In the genomic region with DNA sequence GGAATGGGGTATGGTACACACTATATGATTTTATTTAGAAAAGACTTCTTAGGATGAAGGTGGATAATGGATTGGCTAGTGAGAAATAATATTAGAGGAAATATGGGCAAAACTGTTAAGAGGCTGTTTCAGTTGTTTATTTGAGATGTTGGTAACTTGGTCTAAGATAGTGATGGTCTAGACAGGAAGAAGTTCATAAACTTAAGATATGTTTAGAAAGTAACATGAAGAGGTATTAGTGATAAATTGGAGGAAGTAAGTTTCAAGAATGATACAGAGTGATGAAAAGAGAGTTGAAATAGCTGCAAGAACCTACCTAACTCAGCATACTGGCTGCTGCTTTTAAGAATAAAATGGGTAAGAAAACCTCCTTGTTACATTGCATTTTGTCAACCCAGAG, we compare ENCODE assay signal across 23 cellular contexts. TPM values are rescaled to one million over a fixed set of nuclear protein-coding genes. Genes with fewer than 3 reads are reported as not detected.
DNase-seq lines count a peak whose midpoint lies in the region; ATAC-seq, FAIRE-seq and TF ChIP-seq lines count a peak whose summit lies in the region.
"Had no signal": no experiment of that assay in that cellular context is flagged by ENCODE, and none has a peak within 500 bp of the region (broad histone marks: within the 10 kb centered on the region; RNA-seq: fewer than 3 reads in every experiment).

No MANE protein-coding gene starts in this region.

- H3K4me3 Mint-ChIP-seq in activated CD4-positive, alpha-beta T cell treated with anti-CD3 and anti-CD28 coated beads for 36 hours = no peak overlapping the region
- no peak overlapping the region for H3K4me3 Mint-ChIP-seq in activated CD4-positive, alpha-beta T cell treated with anti-CD3 and anti-CD28 coated beads, Interleukin-2, amount 10 ng/mL, durations not matched to agents 7 days and 5 days
- H3K4me3 Mint-ChIP-seq in activated CD4-positive, alpha-beta memory T cell treated with anti-CD3 and anti-CD28 coated beads, Interleukin-2, amount 10 ng/mL, durations not matched to agents 7 days and 5 days = peak overlapping the region; percentile 0
- peak overlapping the region in 8 of 10 donors; percentile 6 to 57 (median 30) for H3K4me3 Mint-ChIP-seq in naive thymus-derived CD8-positive, alpha-beta T cell
- H3K4me3 Mint-ChIP-seq: type B pancreatic cell had no signal

- POLR2A ChIA-PET in activated CD4-positive, alpha-beta T cell treated with anti-CD3 and anti-CD28 coated beads for 36 hours (lab: Charles Lee) = no interaction called here
- POLR2A ChIA-PET in activated CD4-positive, alpha-beta T cell treated with anti-CD3 and anti-CD28 coated beads, Interleukin-2, amount 10 ng/mL, durations not matched to agents 7 days and 5 days (lab: Charles Lee) = no interaction called here
- POLR2A ChIA-PET in activated CD4-positive, alpha-beta memory T cell treated with anti-CD3 and anti-CD28 coated beads, Interleukin-2, amount 10 ng/mL, durations not matched to agents 7 days and 5 days (lab: Charles Lee) = interaction anchor here (0.9 to 12.5 kb wide), 7 partner anchors 7 to 109 kb away, joined by 3 to 512 read pairs (median 3); partner anchors contain the start of gene PTPRC
- POLR2A ChIA-PET in naive thymus-derived CD8-positive, alpha-beta T cell (lab: Charles Lee) = interaction anchor here (1.0 to 1.5 kb wide), 3 partner anchors 7 to 19 kb away, joined by 3 to 4 read pairs (median 4); no protein-coding TSS in a partner anchor

- no peak overlapping the region for H3K27ac ChIP-seq in left ventricle myocardium inferior (replicated peaks)
- H3K27ac ChIP-seq: foreskin keratinocyte, HL-60, stomach had no signal

- DNase-seq in activated CD4-positive, alpha-beta T cell treated with anti-CD3 and anti-CD28 coated beads for 36 hours = no peak
- no peak for DNase-seq in activated CD4-positive, alpha-beta T cell treated with anti-CD3 and anti-CD28 coated beads, Interleukin-2, amount 10 ng/mL, durations not matched to agents 7 days and 5 days
- DNase-seq in GM18507 (ENCODE audit: extremely low spot score, insufficient read length, low read depth) (no peak), left ventricle myocardium inferior (no peak)
- no peak for DNase-seq in activated CD4-positive, alpha-beta memory T cell treated with anti-CD3 and anti-CD28 coated beads, Interleukin-2, amount 10 ng/mL, durations not matched to agents 7 days and 5 days
- DNase-seq in naive thymus-derived CD8-positive, alpha-beta T cell = no peak
- no peak for DNase-seq in central memory CD4-positive, alpha-beta T cell
- DNase-seq: activated CD4-positive, CD25-positive, alpha-beta regulatory T cell treated with anti-CD3 and anti-CD28 coated beads, Interleukin-2, amount 50 U/mL, for 72 hours; foreskin keratinocyte; GDM1; H7; hippocampal formation; kidney; mesenchymal stem cell; MM.1S; NCI-H748 treated with DMSO at 0.1 percent for 48 hours; SHP77 treated with DMSO at 0.1 percent for 48 hours; stomach had no signal

- H3K27me3 Mint-ChIP-seq in activated CD4-positive, alpha-beta T cell treated with anti-CD3 and anti-CD28 coated beads for 36 hours = no peaks in the 10 kb centered on the region
- H3K27me3 Mint-ChIP-seq in activated CD4-positive, alpha-beta T cell treated with anti-CD3 and anti-CD28 coated beads, Interleukin-2, amount 10 ng/mL, durations not matched to agents 7 days and 5 days = no peaks in the 10 kb centered on the region
- H3K27me3 Mint-ChIP-seq in activated CD4-positive, alpha-beta memory T cell treated with anti-CD3 and anti-CD28 coated beads, Interleukin-2, amount 10 ng/mL, durations not matched to agents 7 days and 5 days = no peaks in the 10 kb centered on the region
- no peaks in the 10 kb centered on the region for H3K27me3 Mint-ChIP-seq in naive thymus-derived CD8-positive, alpha-beta T cell
- H3K27me3 Mint-ChIP-seq: type B pancreatic cell had no signal

- CTCF ChIA-PET in activated CD4-positive, alpha-beta T cell treated with anti-CD3 and anti-CD28 coated beads for 36 hours (lab: Charles Lee) = interaction anchor here (3.1 kb wide), 1 partner anchor 8 kb away, joined by 14 read pairs; no protein-coding TSS in a partner anchor
- CTCF ChIA-PET in activated CD4-positive, alpha-beta T cell treated with anti-CD3 and anti-CD28 coated beads, Interleukin-2, amount 10 ng/mL, durations not matched to agents 7 days and 5 days (lab: Charles Lee) = interaction anchor here (0.8 kb wide), 1 partner anchor 22 kb away, joined by 3 read pairs; no protein-coding TSS in a partner anchor
- CTCF ChIA-PET in activated CD4-positive, alpha-beta memory T cell treated with anti-CD3 and anti-CD28 coated beads, Interleukin-2, amount 10 ng/mL, durations not matched to agents 7 days and 5 days (lab: Charles Lee) = no interaction called here

- peak overlapping the region; percentile 30 for H3K27ac Mint-ChIP-seq in activated CD4-positive, alpha-beta T cell treated with anti-CD3 and anti-CD28 coated beads for 36 hours
- H3K27ac Mint-ChIP-seq in activated CD4-positive, alpha-beta T cell treated with anti-CD3 and anti-CD28 coated beads, Interleukin-2, amount 10 ng/mL, durations not matched to agents 7 days and 5 days = no peak overlapping the region
- H3K27ac Mint-ChIP-seq in activated CD4-positive, alpha-beta memory T cell treated with anti-CD3 and anti-CD28 coated beads, Interleukin-2, amount 10 ng/mL, durations not matched to agents 7 days and 5 days = peak overlapping the region; percentile 81
- peak overlapping the region; percentile 70 to 98 (median 92) for H3K27ac Mint-ChIP-seq in naive thymus-derived CD8-positive, alpha-beta T cell
- H3K27ac Mint-ChIP-seq: type B pancreatic cell had no signal

- no peak for TF ChIP-seq CTCF in left ventricle myocardium inferior (IDR thresholded peaks at IDR 0.05; ENCODE audit: borderline replicate concordance)

- ATAC-seq in activated CD4-positive, alpha-beta T cell treated with anti-CD3 and anti-CD28 coated beads for 36 hours = no peak
- ATAC-seq in naive thymus-derived CD8-positive, alpha-beta T cell = peak in 1 of 2 donors; percentile 35
- no peak for ATAC-seq in HG03354 (IDR thresholded peaks at IDR 0.05; ENCODE audit: poor library complexity, severe bottlenecking, unreplicated experiment)
- ATAC-seq: foreskin keratinocyte had no signal

- FAIRE-seq in GM18507 (lab: Jason Lieb, UNC) = peak; percentile 58
- FAIRE-seq: kidney had no signal

- H3K36me3 Mint-ChIP-seq in activated CD4-positive, alpha-beta T cell treated with anti-CD3 and anti-CD28 coated beads for 36 hours (ENCODE audit: low read depth) = peaks cover 40% of the 10 kb centered on the region
- H3K36me3 Mint-ChIP-seq in activated CD4-positive, alpha-beta T cell treated with anti-CD3 and anti-CD28 coated beads, Interleukin-2, amount 10 ng/mL, durations not matched to agents 7 days and 5 days (ENCODE audit: low read depth) = peaks cover 53% of the 10 kb centered on the region
- peaks cover 40% of the 10 kb centered on the region for H3K36me3 Mint-ChIP-seq in activated CD4-positive, alpha-beta memory T cell treated with anti-CD3 and anti-CD28 coated beads, Interleukin-2, amount 10 ng/mL, durations not matched to agents 7 days and 5 days (ENCODE audit: low read depth)
- peaks cover 0 to 10% (median 5%) of the 10 kb centered on the region in 3 donors for H3K36me3 Mint-ChIP-seq in naive thymus-derived CD8-positive, alpha-beta T cell
- H3K36me3 Mint-ChIP-seq: type B pancreatic cell had no signal

- intact Hi-C loops in activated CD4-positive, alpha-beta T cell treated with anti-CD3 and anti-CD28 coated beads for 36 hours (cut with DNase I, micrococcal nuclease) = no loop called here
- intact Hi-C loops in left ventricle myocardium inferior (cut with micrococcal nuclease) = no loop called here

- H3K4me1 Mint-ChIP-seq in activated CD4-positive, alpha-beta T cell treated with anti-CD3 and anti-CD28 coated beads for 36 hours = peaks cover 97% of the 10 kb centered on the region
- peaks cover 94% of the 10 kb centered on the region for H3K4me1 Mint-ChIP-seq in activated CD4-positive, alpha-beta T cell treated with anti-CD3 and anti-CD28 coated beads, Interleukin-2, amount 10 ng/mL, durations not matched to agents 7 days and 5 days
- H3K4me1 Mint-ChIP-seq in activated CD4-positive, alpha-beta memory T cell treated with anti-CD3 and anti-CD28 coated beads, Interleukin-2, amount 10 ng/mL, durations not matched to agents 7 days and 5 days = peaks cover 92% of the 10 kb centered on the region
- peaks cover 48 to 99% (median 86%) of the 10 kb centered on the region in 4 donors for H3K4me1 Mint-ChIP-seq in naive thymus-derived CD8-positive, alpha-beta T cell

- no peaks in the 10 kb centered on the region for H3K9me3 ChIP-seq in left ventricle myocardium inferior (replicated peaks)
- H3K9me3 ChIP-seq: stomach had no signal

- H3K4me3 ChIP-seq in left ventricle myocardium inferior = no peak overlapping the region
- H3K4me3 ChIP-seq: stomach had no signal

- H3K4me1 ChIP-seq in left ventricle myocardium inferior = no peaks in the 10 kb centered on the region
- H3K4me1 ChIP-seq: foreskin keratinocyte, stomach had no signal

- H3K9me3 Mint-ChIP-seq in activated CD4-positive, alpha-beta T cell treated with anti-CD3 and anti-CD28 coated beads for 36 hours (ENCODE audit: low read depth) = peaks cover 16% of the 10 kb centered on the region
- peaks cover 27% of the 10 kb centered on the region for H3K9me3 Mint-ChIP-seq in activated CD4-positive, alpha-beta T cell treated with anti-CD3 and anti-CD28 coated beads, Interleukin-2, amount 10 ng/mL, durations not matched to agents 7 days and 5 days
- peaks cover 2% of the 10 kb centered on the region for H3K9me3 Mint-ChIP-seq in activated CD4-positive, alpha-beta memory T cell treated with anti-CD3 and anti-CD28 coated beads, Interleukin-2, amount 10 ng/mL, durations not matched to agents 7 days and 5 days
- peaks cover 0 to 29% (median 5%) of the 10 kb centered on the region in 9 donors for H3K9me3 Mint-ChIP-seq in naive thymus-derived CD8-positive, alpha-beta T cell

- no peaks in the 10 kb centered on the region for H3K36me3 ChIP-seq in left ventricle myocardium inferior
- H3K36me3 ChIP-seq: stomach had no signal

- H3K27me3 ChIP-seq in left ventricle myocardium inferior (ENCODE audit: low read depth) = no peaks in the 10 kb centered on the region
- H3K27me3 ChIP-seq: foreskin keratinocyte, stomach had no signal

RNA-seq across cellular contexts. Expression of gene PTPRC, which starts 9.2 kb away (rescaled TPM):
- 100 to 1,000 TPM; 458 to 564 TPM for total RNA-seq in activated CD4-positive, alpha-beta T cell treated with anti-CD3 and anti-CD28 coated beads for 36 hours
- 100 to 1,000 TPM; 700 to 862 TPM for total RNA-seq in activated CD4-positive, alpha-beta T cell treated with anti-CD3 and anti-CD28 coated beads, Interleukin-2, amount 10 ng/mL, durations not matched to agents 7 days and 5 days
- 100 to 1,000 TPM; 724 to 731 TPM for total RNA-seq in activated CD4-positive, alpha-beta memory T cell treated with anti-CD3 and anti-CD28 coated beads, Interleukin-2, amount 10 ng/mL, durations not matched to agents 7 days and 5 days
- total RNA-seq in naive thymus-derived CD8-positive, alpha-beta T cell = 100 to 1,000 TPM; 906 to 970 TPM
- polyA plus RNA-seq in naive thymus-derived CD8-positive, alpha-beta T cell = 1,000 to 10,000 TPM in 2 of 3 donors, 100 to 1,000 TPM in 1; 980 to 1,253 (median 1,023) TPM
- total RNA-seq in left ventricle myocardium inferior = 7.5 TPM
- total RNA-seq: dermis microvascular lymphatic vessel endothelial cell, epithelial cell of proximal tubule, foreskin keratinocyte, H7 had no signal
- polyA plus RNA-seq: foreskin keratinocyte had no signal

Comparison
In these comparisons a context has a peak if more than half of its experiments do, and no peak if none do; other contexts are left out.
1. H3K4me3 Mint-ChIP-seq: peak in activated CD4-positive, alpha-beta memory T cell treated with anti-CD3 and anti-CD28 coated beads, Interleukin-2, amount 10 ng/mL, durations not matched to agents 7 days and 5 days (single experiment) and naive thymus-derived CD8-positive, alpha-beta T cell (8 of 10); none in activated CD4-positive, alpha-beta T cell treated with anti-CD3 and anti-CD28 coated beads for 36 hours (single experiment) and activated CD4-positive, alpha-beta T cell treated with anti-CD3 and anti-CD28 coated beads, Interleukin-2, amount 10 ng/mL, durations not matched to agents 7 days and 5 days (single experiment).
2. RNA of gene PTPRC, which starts 9.2 kb away (total RNA-seq): 906 to 970 TPM in naive thymus-derived CD8-positive, alpha-beta T cell, 700 to 862 TPM in activated CD4-positive, alpha-beta T cell treated with anti-CD3 and anti-CD28 coated beads, Interleukin-2, amount 10 ng/mL, durations not matched to agents 7 days and 5 days, 724 to 731 TPM in activated CD4-positive, alpha-beta memory T cell treated with anti-CD3 and anti-CD28 coated beads, Interleukin-2, amount 10 ng/mL, durations not matched to agents 7 days and 5 days and 458 to 564 TPM in activated CD4-positive, alpha-beta T cell treated with anti-CD3 and anti-CD28 coated beads for 36 hours; 7.5 TPM in left ventricle myocardium inferior (single experiment); every median in the first group is over 10 times any median in the second.
3. POLR2A ChIA-PET loops: an anchor here in activated CD4-positive, alpha-beta memory T cell treated with anti-CD3 and anti-CD28 coated beads, Interleukin-2, amount 10 ng/mL, durations not matched to agents 7 days and 5 days (0.9 to 12.5 kb wide) and naive thymus-derived CD8-positive, alpha-beta T cell (1.0 to 1.5 kb wide); none called in activated CD4-positive, alpha-beta T cell treated with anti-CD3 and anti-CD28 coated beads for 36 hours and activated CD4-positive, alpha-beta T cell treated with anti-CD3 and anti-CD28 coated beads, Interleukin-2, amount 10 ng/mL, durations not matched to agents 7 days and 5 days.